ENCODE assay signal across 23 cellular contexts in the genomic region with DNA sequence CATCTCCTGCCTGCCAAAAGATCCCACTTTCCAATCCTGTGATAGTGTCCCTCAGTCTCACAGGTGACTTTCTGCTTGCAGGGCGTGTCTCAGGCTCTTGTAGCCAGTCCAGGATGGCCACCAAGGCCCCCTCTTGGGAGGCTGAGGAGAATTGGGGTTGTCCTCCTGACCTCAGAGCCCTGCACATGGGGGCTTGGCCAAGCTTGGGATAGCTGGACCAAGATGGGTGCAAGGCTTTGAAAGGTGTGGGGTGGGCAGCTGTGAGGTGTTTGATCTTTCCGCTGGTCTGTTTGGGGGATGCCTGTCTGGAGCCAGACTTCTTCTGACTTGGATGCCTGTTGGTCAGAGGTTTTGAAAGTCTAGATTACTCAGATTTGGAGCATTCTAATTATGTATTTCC. TPM values are rescaled to one million over a fixed set of nuclear protein-coding genes. Genes with fewer than 3 reads are reported as not detected.
DNase-seq lines count a peak whose midpoint lies in the region; ATAC-seq, FAIRE-seq and TF ChIP-seq lines count a peak whose summit lies in the region.
"Had no signal": no experiment of that assay in that cellular context is flagged by ENCODE, and none has a peak within 500 bp of the region (broad histone marks: within the 10 kb centered on the region; RNA-seq: fewer than 3 reads in every experiment).

No MANE protein-coding gene starts in this region.

- H3K4me1 Mint-ChIP-seq in effector memory CD8-positive, alpha-beta T cell (ENCODE audit: low read depth in 2 of 2): peaks cover 1 to 4% of the 10 kb centered on the region in 2 donors

- TF ChIP-seq CTCF in left ventricle myocardium inferior (IDR thresholded peaks at IDR 0.05; ENCODE audit: borderline replicate concordance) (no peak), RWPE1 (conservative IDR thresholded peaks at IDR 0.05; ENCODE audit: low read depth) (no peak), spleen (IDR thresholded peaks at IDR 0.05 in 8 of 11, conservative IDR thresholded peaks at IDR 0.05 in 3 of 11) (no peak)

- H3K4me3 Mint-ChIP-seq in effector memory CD8-positive, alpha-beta T cell: no peak overlapping the region

- intact Hi-C loops in left ventricle myocardium inferior (cut with micrococcal nuclease): no loop called here
- intact Hi-C loops in left ventricle myocardium superior (cut with micrococcal nuclease): no loop called here
- intact Hi-C loops in spleen (cut with DNase I; ENCODE audit: low total_unique reads): no loop called here

- POLR2A ChIA-PET in RWPE1 (lab: Yijun Ruan, JAX; ENCODE audit: low non-redundant PET): no interaction called here

- peaks cover 25% of the 10 kb centered on the region for H3K4me1 ChIP-seq in left ventricle myocardium inferior
- H3K4me1 ChIP-seq in spleen: peaks cover 0 to 17% (median 2%) of the 10 kb centered on the region in 6 donors

- no peak for ATAC-seq in left ventricle myocardium superior
- no peak for ATAC-seq in effector memory CD8-positive, alpha-beta T cell (replicated peaks)
- ATAC-seq: HCT116 had no signal

- peaks cover 87% of the 10 kb centered on the region for H3K36me3 ChIP-seq in left ventricle myocardium inferior
- H3K36me3 ChIP-seq in spleen: peaks cover 6 to 100% (median 100%) of the 10 kb centered on the region in 6 donors
- H3K36me3 ChIP-seq: MG63 had no signal

- H3K27ac ChIP-seq in left ventricle myocardium inferior (replicated peaks) (peak overlapping the region; percentile 36), RWPE1 (0 out of 2 replicates have a peak overlapping the region, but pooled peaks have one; percentile 9), spleen (no peak overlapping the region)
- H3K27ac ChIP-seq: C4-2B had no signal

- 94 to 100% (median 98%) methylated on average over 2 of the region's 2 CpGs for WGBS in spleen, 5 donors

- CTCF ChIA-PET in RWPE1 (lab: Yijun Ruan, JAX): no interaction called here

- H3K27me3 Mint-ChIP-seq in effector memory CD8-positive, alpha-beta T cell: no peaks in the 10 kb centered on the region

- no peak for TF ChIP-seq POLR2A in spleen (IDR thresholded peaks at IDR 0.05)
- no peak for TF ChIP-seq POLR2A in GM12891 (IDR thresholded peaks at IDR 0.05; ENCODE audit: low read depth, low read length)

- no peaks in the 10 kb centered on the region for H3K9me3 Mint-ChIP-seq in effector memory CD8-positive, alpha-beta T cell

- DNase-seq in left ventricle myocardium inferior (no peak), left ventricle myocardium superior (no peak), RWPE1 (ENCODE audit: low spot score) (no peak), spleen (peak; percentile 48), GM12891 (ENCODE audit: insufficient read length, low spot score) (no peak), globus pallidus (ENCODE audit: low spot score) (no peak), CD1c-positive myeloid dendritic cell (ENCODE audit: extremely low spot score) (no peak)
- DNase-seq in effector memory CD8-positive, alpha-beta T cell: no peak
- DNase-seq: 8988T, EL, Kasumi-1, MG63, NCI-H1417, NCI-H1694 treated with DMSO at 0.1 percent for 48 hours, NCI-H2081 treated with DMSO at 0.1 percent for 48 hours, NCI-H2171 treated with DMSO at 0.1 percent for 48 hours, NCI-H446 treated with DMSO at 0.1 percent for 48 hours, NCI-H526 treated with DMSO at 0.1 percent for 48 hours had no signal

- H3K4me3 ChIP-seq in left ventricle myocardium inferior (no peak overlapping the region), spleen (no peak overlapping the region)
- H3K4me3 ChIP-seq: MG63 had no signal

- peaks cover 61% of the 10 kb centered on the region for H3K36me3 Mint-ChIP-seq in effector memory CD8-positive, alpha-beta T cell (ENCODE audit: insufficient read depth)

- peak overlapping the region; percentile 46 to 79 for H3K27ac Mint-ChIP-seq in effector memory CD8-positive, alpha-beta T cell

- no peaks in the 10 kb centered on the region for H3K9me3 ChIP-seq in left ventricle myocardium inferior (replicated peaks)
- H3K9me3 ChIP-seq in spleen: no peaks in the 10 kb centered on the region
- H3K9me3 ChIP-seq: MG63 had no signal

- H3K27me3 ChIP-seq in left ventricle myocardium inferior (ENCODE audit: low read depth) (no peaks in the 10 kb centered on the region), spleen (replicated peaks in 1 of 7) (no peaks in the 10 kb centered on the region)
- H3K27me3 ChIP-seq: MG63 had no signal

- no peak for FAIRE-seq in GM12891 (lab: Jason Lieb, UNC)
- FAIRE-seq: H1, RCC 7860 had no signal

TF ChIP-seq in GM12891, 5 proteins besides CTCF, POLR2A, EP300 and RAD21:
- TF ChIP-seq PAX5 (IDR thresholded peaks at IDR 0.05; ENCODE audit: insufficient read depth, low read length, severe bottlenecking): no peak

RNA-seq across cellular contexts. Expression of a gene that starts 12.0 kb away (rescaled TPM):
- total RNA-seq in left ventricle myocardium inferior (0.16 TPM), left ventricle myocardium superior (not detected), spleen (under 1 TPM in 1 of 7 donors, not detected in 6; 0.63 TPM)
- under 1 TPM; 0.15 to 0.22 (median 0.17) TPM for polyA plus RNA-seq in spleen
- polyA plus RNA-seq in GM12891 (2012; ENCODE audit: low read depth, missing spikeins): 0.04 TPM
- total RNA-seq: Right ventricle myocardium inferior had no signal

RNA-seq across cellular contexts. Expression of a gene that starts 39.9 kb away (rescaled TPM):
- total RNA-seq in left ventricle myocardium inferior: 9.4 TPM
- total RNA-seq in left ventricle myocardium superior: 9.9 TPM
- total RNA-seq in spleen: 10 to 100 TPM; 24.9 to 31.9 (median 27.0) TPM
- 1 to 10 TPM; 5.5 to 9.3 (median 6.4) TPM for polyA plus RNA-seq in spleen
- polyA plus RNA-seq in GM12891 (2012; ENCODE audit: low read depth, missing spikeins): 11.0 TPM

RNA-seq across cellular contexts. Expression of a gene that starts 42.3 kb away (rescaled TPM):
- total RNA-seq in left ventricle myocardium inferior (42.3 TPM), left ventricle myocardium superior (45.3 TPM), spleen (10 to 100 TPM; 55.2 to 84.6 (median 67.2) TPM)
- polyA plus RNA-seq in spleen: 10 to 100 TPM; 43.5 to 47.8 (median 45.1) TPM
- 30.9 TPM for polyA plus RNA-seq in GM12891 (2012; ENCODE audit: low read depth, missing spikeins)

RNA-seq across cellular contexts. Expression of a gene that starts 58.1 kb away (rescaled TPM):
- 9.2 TPM for total RNA-seq in left ventricle myocardium inferior
- 8.8 TPM for total RNA-seq in left ventricle myocardium superior
- 10 to 100 TPM; 22.0 to 34.5 (median 28.1) TPM for total RNA-seq in spleen
- 10 to 100 TPM in 2 of 3 donors, 1 to 10 TPM in 1; 9.3 to 16.7 (median 15.9) TPM for polyA plus RNA-seq in spleen
- polyA plus RNA-seq in GM12891 (2012; ENCODE audit: low read depth, missing spikeins): 10.0 TPM

Comparison
In these comparisons a context has a peak if more than half of its experiments do, and no peak if none do; other contexts are left out.
1. H3K27ac ChIP-seq: peak in left ventricle myocardium inferior (single experiment) and RWPE1 (single experiment); none in spleen (0 of 8).